Comparison of ENCODE assay signal across 2 cellular contexts in the genomic region with DNA sequence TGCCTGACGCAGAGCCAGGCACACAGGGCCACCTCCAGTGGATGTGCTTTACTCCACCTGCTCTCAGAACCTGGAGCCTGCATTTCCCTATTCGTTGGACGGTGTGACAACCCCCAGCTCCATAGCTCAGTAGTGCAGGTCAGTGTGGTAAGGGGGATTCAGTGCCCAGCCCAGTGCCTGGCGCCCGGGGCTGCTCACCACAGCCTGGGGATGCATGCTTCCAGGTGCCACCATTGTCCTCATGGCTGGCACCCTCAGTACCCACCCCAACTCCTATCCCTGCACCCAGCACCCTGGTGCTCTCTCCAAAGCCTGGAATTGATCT.
TF ChIP-seq lines count a peak whose summit lies in the region.

No MANE protein-coding gene starts in this region.

TF ChIP-seq in liver, 16 proteins besides CTCF, POLR2A, EP300 and RAD21:
- TF ChIP-seq HNF4G (IDR thresholded peaks at IDR 0.05), result no peak
- no peak for TF ChIP-seq EGR1 (IDR thresholded peaks at IDR 0.05; ENCODE audit: low read depth in 2 of 2)
- TF ChIP-seq, protein P1, sequence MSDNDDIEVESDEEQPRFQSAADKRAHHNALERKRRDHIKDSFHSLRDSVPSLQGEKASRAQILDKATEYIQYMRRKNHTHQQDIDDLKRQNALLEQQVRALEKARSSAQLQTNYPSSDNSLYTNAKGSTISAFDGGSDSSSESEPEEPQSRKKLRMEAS (IDR thresholded peaks at IDR 0.05), result no peak
- TF ChIP-seq HNF4A (conservative IDR thresholded peaks at IDR 0.05), result no peak
- no peak for TF ChIP-seq JUND (IDR thresholded peaks at IDR 0.05)
- TF ChIP-seq GABPA (IDR thresholded peaks at IDR 0.05 in 1 of 2, conservative IDR thresholded peaks at IDR 0.05 in 1 of 2), result no peak
- no peak for TF ChIP-seq RXRA (IDR thresholded peaks at IDR 0.05)
- no peak for TF ChIP-seq ZBTB33 (IDR thresholded peaks at IDR 0.05)
- TF ChIP-seq, protein P2, sequence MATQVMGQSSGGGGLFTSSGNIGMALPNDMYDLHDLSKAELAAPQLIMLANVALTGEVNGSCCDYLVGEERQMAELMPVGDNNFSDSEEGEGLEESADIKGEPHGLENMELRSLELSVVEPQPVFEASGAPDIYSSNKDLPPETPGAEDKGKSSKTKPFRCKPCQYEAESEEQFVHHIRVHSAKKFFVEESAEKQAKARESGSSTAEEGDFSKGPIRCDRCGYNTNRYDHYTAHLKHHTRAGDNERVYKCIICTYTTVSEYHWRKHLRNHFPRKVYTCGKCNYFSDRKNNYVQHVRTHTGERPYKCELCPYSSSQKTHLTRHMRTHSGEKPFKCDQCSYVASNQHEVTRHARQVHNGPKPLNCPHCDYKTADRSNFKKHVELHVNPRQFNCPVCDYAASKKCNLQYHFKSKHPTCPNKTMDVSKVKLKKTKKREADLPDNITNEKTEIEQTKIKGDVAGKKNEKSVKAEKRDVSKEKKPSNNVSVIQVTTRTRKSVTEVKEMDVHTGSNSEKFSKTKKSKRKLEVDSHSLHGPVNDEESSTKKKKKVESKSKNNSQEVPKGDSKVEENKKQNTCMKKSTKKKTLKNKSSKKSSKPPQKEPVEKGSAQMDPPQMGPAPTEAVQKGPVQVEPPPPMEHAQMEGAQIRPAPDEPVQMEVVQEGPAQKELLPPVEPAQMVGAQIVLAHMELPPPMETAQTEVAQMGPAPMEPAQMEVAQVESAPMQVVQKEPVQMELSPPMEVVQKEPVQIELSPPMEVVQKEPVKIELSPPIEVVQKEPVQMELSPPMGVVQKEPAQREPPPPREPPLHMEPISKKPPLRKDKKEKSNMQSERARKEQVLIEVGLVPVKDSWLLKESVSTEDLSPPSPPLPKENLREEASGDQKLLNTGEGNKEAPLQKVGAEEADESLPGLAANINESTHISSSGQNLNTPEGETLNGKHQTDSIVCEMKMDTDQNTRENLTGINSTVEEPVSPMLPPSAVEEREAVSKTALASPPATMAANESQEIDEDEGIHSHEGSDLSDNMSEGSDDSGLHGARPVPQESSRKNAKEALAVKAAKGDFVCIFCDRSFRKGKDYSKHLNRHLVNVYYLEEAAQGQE (IDR thresholded peaks at IDR 0.05), result no peak

TF ChIP-seq in HepG2, 621 proteins besides CTCF, POLR2A, EP300 and RAD21:
- TF ChIP-seq MBNL3 (CRISPR knock-in tag; conservative IDR thresholded peaks at IDR 0.05) (no peak), ZNF749 (CRISPR knock-in tag; IDR thresholded peaks at IDR 0.05; ENCODE audit: borderline replicate concordance) (no peak), TMF1 (CRISPR knock-in tag; IDR thresholded peaks at IDR 0.05; ENCODE audit: low read depth) (no peak), PCBP2 (optimal IDR thresholded peaks at IDR 0.05; ENCODE audit: low read depth, low read length, poor library complexity, severe bottlenecking) (no peak), NFYB (CRISPR knock-in tag; IDR thresholded peaks at IDR 0.05) (no peak), ZNF205 (CRISPR knock-in tag; IDR thresholded peaks at IDR 0.05) (no peak), ZNF879 (CRISPR knock-in tag; IDR thresholded peaks at IDR 0.05) (no peak), ZBED4 (CRISPR knock-in tag; IDR thresholded peaks at IDR 0.05; ENCODE audit: borderline replicate concordance) (no peak), RFXANK (CRISPR knock-in tag; IDR thresholded peaks at IDR 0.05) (no peak)
